In the genomic region with DNA sequence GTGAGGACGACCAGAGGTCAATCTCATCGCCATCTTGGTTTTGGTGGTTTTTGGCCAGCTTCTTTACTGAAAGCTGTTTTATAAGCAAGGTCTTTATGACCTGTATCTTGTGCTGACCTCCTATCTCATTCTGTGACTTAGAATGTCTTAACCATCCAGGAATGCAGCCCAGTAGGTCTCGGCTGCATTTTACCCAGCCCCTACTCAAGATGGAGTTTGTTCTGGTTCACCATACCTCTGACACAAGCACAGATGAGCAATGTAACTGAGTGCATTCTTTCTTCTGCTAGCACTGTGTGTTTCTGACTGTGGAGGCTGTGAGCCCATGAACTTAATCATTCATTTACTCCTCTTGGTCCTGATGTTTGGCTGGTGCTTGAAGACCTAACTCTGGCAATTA, we compare ENCODE assay signal across 1 cellular context.
TF ChIP-seq lines count a peak whose summit lies in the region.

No MANE protein-coding gene starts in this region.

TF ChIP-seq in H1, 55 proteins besides CTCF, POLR2A, EP300 and RAD21:
- TF ChIP-seq, protein P1, sequence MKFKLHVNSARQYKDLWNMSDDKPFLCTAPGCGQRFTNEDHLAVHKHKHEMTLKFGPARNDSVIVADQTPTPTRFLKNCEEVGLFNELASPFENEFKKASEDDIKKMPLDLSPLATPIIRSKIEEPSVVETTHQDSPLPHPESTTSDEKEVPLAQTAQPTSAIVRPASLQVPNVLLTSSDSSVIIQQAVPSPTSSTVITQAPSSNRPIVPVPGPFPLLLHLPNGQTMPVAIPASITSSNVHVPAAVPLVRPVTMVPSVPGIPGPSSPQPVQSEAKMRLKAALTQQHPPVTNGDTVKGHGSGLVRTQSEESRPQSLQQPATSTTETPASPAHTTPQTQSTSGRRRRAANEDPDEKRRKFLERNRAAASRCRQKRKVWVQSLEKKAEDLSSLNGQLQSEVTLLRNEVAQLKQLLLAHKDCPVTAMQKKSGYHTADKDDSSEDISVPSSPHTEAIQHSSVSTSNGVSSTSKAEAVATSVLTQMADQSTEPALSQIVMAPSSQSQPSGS (IDR thresholded peaks at IDR 0.05; ENCODE audit: low read length): no peak
- no peak for TF ChIP-seq CBX5 (IDR thresholded peaks at IDR 0.05; ENCODE audit: low read depth, low read length)
- TF ChIP-seq SIN3A (conservative IDR thresholded peaks at IDR 0.05 in 1 of 2, IDR thresholded peaks at IDR 0.05 in 1 of 2; ENCODE audit: low read depth in 1 of 2, low read length in 2 of 2): no peak
- no peak for TF ChIP-seq BRCA1 (IDR thresholded peaks at IDR 0.05; ENCODE audit: low read depth, low read length)
- no peak for TF ChIP-seq RBBP5 (IDR thresholded peaks at IDR 0.05; ENCODE audit: borderline replicate concordance, low read depth, low read length)
- TF ChIP-seq EGR1 (IDR thresholded peaks at IDR 0.05; ENCODE audit: borderline replicate concordance, low read depth, low read length): no peak
